ENCODE assay signal across 8 cellular contexts in genomic region chr1:11099310-11100148, GRCh38. TPM values are rescaled to one million over a fixed set of nuclear protein-coding genes. Genes with fewer than 3 reads are reported as not detected.
DNase-seq lines count a peak whose midpoint lies in the region; ATAC-seq and TF ChIP-seq lines count a peak whose summit lies in the region.

EXOSC10 (minus strand) TSS chr1:11099869; CDS start chr1:11099831, 38 bp downstream.

- peak within 1 kb of the TSS; percentile 93 to 98 (median 95) for H3K4me3 Mint-ChIP-seq in IgD-negative memory B cell

- H3K36me3 ChIP-seq in mucosa of descending colon (ENCODE audit: low read depth), result peaks cover 14% of the 10 kb centered on the region

- peak; percentile 98 for DNase-seq in D341Med (ENCODE audit: low spot score)
- peak; percentile 95 for DNase-seq in OCI-M1 (lab: John Stamatoyannopoulos, UW)
- DNase-seq in activated T-cell treated with anti-CD3 and anti-CD28 coated beads for 48 hours (ENCODE audit: low read depth), result peak; percentile 95
- DNase-seq in epithelial cell of prostate (ENCODE audit: low read depth, low spot score), result peak; percentile 27
- DNase-seq in mucosa of descending colon, result peak; percentile 95 to 98 (median 97)
- peak; percentile 90 to 93 for DNase-seq in stimulated activated CD8-positive, alpha-beta memory T cell treated with anti-CD3 and anti-CD28 coated beads, Interleukin-4, amount 100 ng/mL, for 1 hour (ENCODE audit: low read depth in 2 of 2, low spot score in 1 of 2)

- H3K4me1 Mint-ChIP-seq in IgD-negative memory B cell, result peaks cover 7 to 10% (median 8%) of the 10 kb centered on the region in 3 donors

- ATAC-seq in GM21528 (IDR thresholded peaks at IDR 0.05; ENCODE audit: low FRiP score, unreplicated experiment) (peak; percentile 90), mucosa of descending colon (peak; percentile 99)

- peak within 1 kb of the TSS; percentile 100 for H3K4me3 ChIP-seq in mucosa of descending colon

- peaks cover under 1% of the 10 kb centered on the region for H3K36me3 Mint-ChIP-seq in IgD-negative memory B cell

- peaks cover 10% of the 10 kb centered on the region for H3K4me1 ChIP-seq in mucosa of descending colon (ENCODE audit: low read depth)

- H3K27me3 Mint-ChIP-seq in IgD-negative memory B cell, result no peaks in the 10 kb centered on the region

- H3K27ac Mint-ChIP-seq in IgD-negative memory B cell, result peak within 1 kb of the TSS; percentile 88 to 96 (median 94)

- intact Hi-C loops in mucosa of descending colon (cut with DNase I, micrococcal nuclease), result no loop called here

- no peak for TF ChIP-seq CTCF in mucosa of descending colon (IDR thresholded peaks at IDR 0.05)

- no peaks in the 10 kb centered on the region for H3K9me3 ChIP-seq in mucosa of descending colon

- peak within 1 kb of the TSS; percentile 69 for H3K27ac ChIP-seq in epithelial cell of prostate

- H3K9me3 Mint-ChIP-seq in IgD-negative memory B cell, result no peaks in the 10 kb centered on the region

RNA-seq across cellular contexts. Expression of gene EXOSC10, which starts in this region (rescaled TPM):
- polyA plus RNA-seq in IgD-negative memory B cell, result 42.2 TPM
- total RNA-seq in mucosa of descending colon, result 10 to 100 TPM; 47.1 to 52.9 (median 50.7) TPM

Comparison
In these comparisons a context has a peak if more than half of its experiments do, and no peak if none do; other contexts are left out.
1. Peak in every context shown above with its lines: DNase-seq, ATAC-seq, H3K4me3 ChIP-seq and H3K27ac ChIP-seq.
2. DNase-seq: peak in every context shown above with its lines; median percentile 98 in D341Med; 97 in mucosa of descending colon; 95 in OCI-M1; 95 in activated T-cell treated with anti-CD3 and anti-CD28 coated beads for 48 hours; 92 in stimulated activated CD8-positive, alpha-beta memory T cell treated with anti-CD3 and anti-CD28 coated beads, Interleukin-4, amount 100 ng/mL, for 1 hour; 27 in epithelial cell of prostate.